ENCODE assay signal across 8 cellular contexts in the genomic region with DNA sequence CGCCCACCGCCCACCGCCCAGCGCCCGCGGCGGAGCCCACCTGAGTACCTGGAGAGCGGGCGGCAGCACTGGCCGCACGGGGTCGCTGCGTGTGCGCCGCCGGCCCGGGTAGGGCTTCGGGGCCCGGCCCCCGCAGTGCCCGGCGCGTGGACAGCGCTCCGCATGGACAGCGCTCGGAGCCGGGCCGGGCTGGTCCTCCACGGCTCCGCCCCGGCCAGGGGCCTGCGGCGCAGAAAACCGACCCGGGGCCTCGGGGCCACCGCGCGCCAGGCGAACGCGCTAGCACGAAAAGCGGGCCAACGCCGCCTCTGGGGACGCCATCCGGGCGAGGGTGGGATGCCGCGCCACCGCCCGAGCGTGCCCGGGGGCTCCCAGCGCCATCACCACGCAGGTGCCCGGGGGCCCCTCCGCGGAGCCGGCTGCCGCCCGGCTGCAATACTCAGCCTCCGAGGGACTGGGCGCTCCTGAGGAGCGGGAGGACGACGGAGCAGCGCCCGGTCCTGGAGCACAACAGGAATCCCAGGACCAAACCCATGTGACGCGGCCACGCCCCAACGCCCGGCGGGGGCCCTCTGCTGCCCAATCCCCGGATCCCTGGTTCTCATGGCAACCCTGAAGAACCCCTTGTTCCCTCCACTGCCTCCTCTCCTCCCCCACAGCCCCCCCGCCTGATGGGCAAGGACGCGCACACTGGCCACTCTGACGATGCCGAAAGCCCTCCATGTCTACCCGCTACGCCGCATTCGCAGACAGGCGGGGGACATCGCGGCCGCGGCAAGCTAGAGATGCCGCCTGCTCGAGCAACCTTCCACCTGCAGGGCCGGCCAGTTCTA. TPM values are rescaled to one million over a fixed set of nuclear protein-coding genes. Genes with fewer than 3 reads are reported as not detected.
DNase-seq lines count a peak whose midpoint lies in the region; ATAC-seq and TF ChIP-seq lines count a peak whose summit lies in the region.

A gene (minus strand): TSS at position 521 of the 833 bp plus-strand sequence. CDS start 50,574 bp downstream, outside the sequence.

- intact Hi-C loops in natural killer cell (cut with micrococcal nuclease), result no loop called here

- H3K27me3 Mint-ChIP-seq in natural killer cell (ENCODE audit: low read depth in 2 of 2), result peaks cover 29 to 31% of the 10 kb centered on the region in 2 donors

- H3K27ac ChIP-seq in 22Rv1, result no peak within 1 kb of the TSS

- no peaks in the 10 kb centered on the region for H3K36me3 Mint-ChIP-seq in natural killer cell

- no peaks in the 10 kb centered on the region for H3K9me3 Mint-ChIP-seq in natural killer cell

- H3K4me3 ChIP-seq in foreskin fibroblast (ENCODE audit: low read depth in 1 of 2, low read length in 2 of 2), result peak within 1 kb of the TSS; percentile 46 to 53

- TF ChIP-seq CTCF in 22Rv1 (IDR thresholded peaks at IDR 0.05) (peak; percentile 86), foreskin fibroblast (IDR thresholded peaks at IDR 0.05; ENCODE audit: low read depth, low read length) (no peak), natural killer cell (IDR thresholded peaks at IDR 0.05) (no peak)

- H3K4me3 Mint-ChIP-seq in natural killer cell, result peak within 1 kb of the TSS; percentile 36

- DNase-seq in HCEC 1CT (peak; percentile 19), foreskin fibroblast (peak in 1 of 2 donors; percentile 65), natural killer cell (no peak), NCI-H1694 treated with DMSO at 0.1 percent for 48 hours (lab: John Stamatoyannopoulos, UW) (no peak), GM19238 (ENCODE audit: insufficient read length, low spot score) (no peak)
- DNase-seq in activated CD8-positive, alpha-beta memory T cell treated with anti-CD3 and anti-CD28 coated beads, Interleukin-2, amount 50 U/mL, for 48 hours, result peak; percentile 58

- H3K4me1 Mint-ChIP-seq in natural killer cell, result peaks cover 0 to 8% of the 10 kb centered on the region in 2 donors

- peak in 1 of 3 donors; percentile 58 for ATAC-seq in natural killer cell
- ATAC-seq in HG03139 (IDR thresholded peaks at IDR 0.05; ENCODE audit: unreplicated experiment), result no peak

- no peak within 1 kb of the TSS for H3K27ac Mint-ChIP-seq in natural killer cell

RNA-seq across cellular contexts. Expression of the gene that starts here (rescaled TPM):
- total RNA-seq in natural killer cell, result 10 to 100 TPM in 1 of 3 donors, 1 to 10 TPM in 1, under 1 TPM in 1; 0.16 to 24.4 (median 1.4) TPM

Comparison
In these comparisons a context has a peak if more than half of its experiments do, and no peak if none do; other contexts are left out.
1. DNase-seq: peak in HCEC 1CT (single experiment) and activated CD8-positive, alpha-beta memory T cell treated with anti-CD3 and anti-CD28 coated beads, Interleukin-2, amount 50 U/mL, for 48 hours (single experiment); none in natural killer cell (single experiment), NCI-H1694 treated with DMSO at 0.1 percent for 48 hours (single experiment) and GM19238 (single experiment).